In genomic region chr1:157307491-157307890, GRCh38 we compare ENCODE assay signal across 20 cellular contexts.
DNase-seq lines count a peak whose midpoint lies in the region; ATAC-seq and TF ChIP-seq lines count a peak whose summit lies in the region.
"Had no signal": no experiment of that assay in that cellular context is flagged by ENCODE, and none has a peak within 500 bp of the region (broad histone marks: within the 10 kb centered on the region; RNA-seq: fewer than 3 reads in every experiment).

No MANE protein-coding gene starts in this region.

- CTCF ChIA-PET in PC-9 (lab: Charles Lee) = no interaction called here

- H4K20me1 ChIP-seq in Karpas-422 (ENCODE audit: insufficient read depth, low read depth, low read length) (no peaks in the 10 kb centered on the region), PC-9 (ENCODE audit: insufficient read depth) (no peaks in the 10 kb centered on the region)

- TF ChIP-seq CTCF in RWPE2 (IDR thresholded peaks at IDR 0.05; ENCODE audit: poor library complexity, severe bottlenecking) = no peak
- no peak for TF ChIP-seq CTCF in PC-9 (conservative IDR thresholded peaks at IDR 0.05)

- H3K27ac ChIP-seq in RWPE2 (ENCODE audit: poor library complexity, severe bottlenecking) (no peak overlapping the region), Karpas-422 (ENCODE audit: low read length) (no peak overlapping the region), PC-9 (no peak overlapping the region)
- H3K27ac ChIP-seq: neural progenitor cell, sigmoid colon had no signal

- H3K4me3 ChIP-seq in RWPE2 (ENCODE audit: severe bottlenecking) (no peak overlapping the region), Karpas-422 (ENCODE audit: low read length) (no peak overlapping the region), PC-9 (no peak overlapping the region)
- H3K4me3 ChIP-seq: neural progenitor cell, sigmoid colon had no signal

- H3K9me2 ChIP-seq in Karpas-422 (replicated peaks; ENCODE audit: insufficient read depth, low read length) (no peaks in the 10 kb centered on the region), PC-9 (ENCODE audit: insufficient read depth) (no peaks in the 10 kb centered on the region)

- no peaks in the 10 kb centered on the region for H3K4me1 ChIP-seq in RWPE2 (ENCODE audit: insufficient read depth, poor library complexity, severe bottlenecking)
- H3K4me1 ChIP-seq in Karpas-422 (ENCODE audit: low read length) = no peaks in the 10 kb centered on the region
- no peaks in the 10 kb centered on the region for H3K4me1 ChIP-seq in PC-9 (replicated peaks; ENCODE audit: insufficient read depth)
- H3K4me1 ChIP-seq: neural progenitor cell had no signal

- H3K36me3 ChIP-seq in RWPE2 (ENCODE audit: low read depth) = no peaks in the 10 kb centered on the region
- no peaks in the 10 kb centered on the region for H3K36me3 ChIP-seq in Karpas-422 (ENCODE audit: insufficient read depth, low read length)
- H3K36me3 ChIP-seq in PC-9 (ENCODE audit: low read depth) = no peaks in the 10 kb centered on the region
- H3K36me3 ChIP-seq: neural progenitor cell, sigmoid colon had no signal

- peak; percentile 55 for ATAC-seq in GM18498 (IDR thresholded peaks at IDR 0.05; ENCODE audit: unreplicated experiment)
- peak; percentile 84 for ATAC-seq in GM19463 (IDR thresholded peaks at IDR 0.05; ENCODE audit: unreplicated experiment)
- ATAC-seq in HG02840 (IDR thresholded peaks at IDR 0.05; ENCODE audit: low FRiP score, unreplicated experiment) = peak; percentile 58
- peak; percentile 33; the same call in 1 of the 3 replicates for ATAC-seq in RWPE2 (ENCODE audit: low read depth)
- ATAC-seq in HG03045 (IDR thresholded peaks at IDR 0.05; ENCODE audit: unreplicated experiment) = no peak
- ATAC-seq: Right ventricle myocardium inferior, T-helper 17 cell had no signal

- H3K27me3 ChIP-seq in RWPE2 (ENCODE audit: insufficient read depth, poor library complexity, severe bottlenecking) = peaks cover 8% of the 10 kb centered on the region
- H3K27me3 ChIP-seq in Karpas-422 (ENCODE audit: low read length) = no peaks in the 10 kb centered on the region
- H3K27me3 ChIP-seq in PC-9 (ENCODE audit: insufficient read depth, low read depth) = peaks cover 37% of the 10 kb centered on the region; the same call in 1 of the 2 replicates
- H3K27me3 ChIP-seq: neural progenitor cell, sigmoid colon had no signal

- no peaks in the 10 kb centered on the region for H3K79me2 ChIP-seq in Karpas-422 (ENCODE audit: low read length)
- H3K79me2 ChIP-seq in PC-9 (ENCODE audit: low read depth) = no peaks in the 10 kb centered on the region

- no TSS peak for BruUV-seq in PC-9 (replicated peaks; lab: Mats Ljungman, UMichigan)

- H3K9me3 ChIP-seq in RWPE2 (ENCODE audit: severe bottlenecking) (no peaks in the 10 kb centered on the region), Karpas-422 (ENCODE audit: low read length) (no peaks in the 10 kb centered on the region), PC-9 (ENCODE audit: insufficient read depth, low read depth) (no peaks in the 10 kb centered on the region)
- H3K9me3 ChIP-seq: sigmoid colon had no signal

- DNase-seq in RWPE2 (ENCODE audit: low spot score) = no peak
- no peak for DNase-seq in Karpas-422
- DNase-seq in NCI-H1930 (lab: John Stamatoyannopoulos, UW) = no peak
- DNase-seq in PC-9 = no peak
- DNase-seq: COR-L47; erythroblast; glutamatergic neuron; mesendoderm; NCI-H2107; NCI-H82; sigmoid colon; stimulated activated CD4-positive, alpha-beta T cell treated with anti-CD3 and anti-CD28 coated beads, Interleukin-4, amount 100 ng/mL, for 4 hours; T-helper 17 cell; trophoblast cell had no signal

- H3K4me2 ChIP-seq in Karpas-422 (ENCODE audit: low read depth, low read length, poor library complexity, severe bottlenecking) (no peak overlapping the region), PC-9 (no peak overlapping the region)
- H3K4me2 ChIP-seq: neural progenitor cell had no signal

- POLR2A ChIA-PET in PC-9 (lab: Charles Lee; ENCODE audit: unreplicated experiment) = no interaction called here

- H3F3A ChIP-seq in PC-9 (ENCODE audit: insufficient read depth, low read depth) = no peaks in the 10 kb centered on the region

- no peak overlapping the region for H3K9ac ChIP-seq in Karpas-422 (ENCODE audit: low read length)
- H3K9ac ChIP-seq: neural progenitor cell had no signal

- H2AFZ ChIP-seq in Karpas-422 (ENCODE audit: low read length) (no peak overlapping the region), PC-9 (no peak overlapping the region)
- H2AFZ ChIP-seq: neural progenitor cell had no signal

- intact Hi-C loops in PC-9 (cut with micrococcal nuclease; ENCODE audit: unreplicated experiment) = no loop called here
